ENCODE assay signal across 33 cellular contexts in genomic region chr17:29980261-29980660, GRCh38. TPM values are rescaled to one million over a fixed set of nuclear protein-coding genes. Genes with fewer than 3 reads are reported as not detected.
"Had no signal": no experiment of that assay in that cellular context is flagged by ENCODE, and none has a peak within 500 bp of the region (broad histone marks: within the 10 kb centered on the region; RNA-seq: fewer than 3 reads in every experiment).

No MANE protein-coding gene starts in this region.

- DNase-seq: hypothalamus; immature natural killer cell; kidney; left colon; left lung; lower lobe of right lung; mammary epithelial cell; mesenchymal stem cell; naive thymus-derived CD8-positive, alpha-beta T cell; nucleus accumbens; pancreas; posterior cingulate gyrus; retina; right cardiac atrium; stimulated activated CD4-positive, alpha-beta T cell treated with anti-CD3 and anti-CD28 coated beads, Interleukin-12 subunit alpha, Interleukin-12 subunit beta, amount 100 ng/mL, for 4 hours; stimulated activated CD4-positive, alpha-beta T cell treated with anti-CD3 and anti-CD28 coated beads, Interleukin-15, amount 100 ng/mL, for 24 hours; stimulated activated CD4-positive, alpha-beta T cell treated with anti-CD3 and anti-CD28 coated beads, Interleukin-4, amount 100 ng/mL, for 24 hours; stimulated activated naive CD4-positive, alpha-beta T cell; tibial artery; upper lobe of right lung; uterus had no signal

- ATAC-seq: left colon; left lung; lower lobe of right lung; naive thymus-derived CD8-positive, alpha-beta T cell; pancreas; right cardiac atrium; sciatic nerve; stimulated activated effector memory CD8-positive, alpha-beta T cell treated with anti-CD3 and anti-CD28 coated beads, Interleukin-12 subunit alpha, Interleukin-12 subunit beta, amount 100 ng/mL, for 72 hours; upper lobe of right lung had no signal

- H3K27ac Mint-ChIP-seq: immature natural killer cell; naive thymus-derived CD8-positive, alpha-beta T cell; nephron; stimulated activated effector memory CD8-positive, alpha-beta T cell treated with anti-CD3 and anti-CD28 coated beads, Interleukin-12 subunit alpha, Interleukin-12 subunit beta, amount 100 ng/mL, for 72 hours; stimulated activated naive CD8-positive, alpha-beta T cell treated with anti-CD3 and anti-CD28 coated beads, Interleukin-15, Interleukin-2, amounts not matched to agents 100 ng/mL and 50 ng/mL, for 24 hours had no signal

- H3K4me3 ChIP-seq: left lung, lower lobe of right lung, pancreas, prostate gland, skin epidermis, suprapubic skin, thoracic aorta, tibial artery, upper lobe of right lung, uterus had no signal

- H3K4me1 Mint-ChIP-seq: immature natural killer cell; naive thymus-derived CD8-positive, alpha-beta T cell; neural crest cell; stimulated activated effector memory CD8-positive, alpha-beta T cell treated with anti-CD3 and anti-CD28 coated beads, Interleukin-12 subunit alpha, Interleukin-12 subunit beta, amount 100 ng/mL, for 72 hours had no signal

- H3K4me3 Mint-ChIP-seq: immature natural killer cell; naive thymus-derived CD8-positive, alpha-beta T cell; nephron; neural crest cell; stimulated activated effector memory CD8-positive, alpha-beta T cell treated with anti-CD3 and anti-CD28 coated beads, Interleukin-12 subunit alpha, Interleukin-12 subunit beta, amount 100 ng/mL, for 72 hours; stimulated activated naive CD8-positive, alpha-beta T cell treated with anti-CD3 and anti-CD28 coated beads, Interleukin-15, Interleukin-2, amounts not matched to agents 100 ng/mL and 50 ng/mL, for 24 hours had no signal

- H3K4me1 ChIP-seq: left lung, lower lobe of right lung, pancreas, prostate gland, suprapubic skin, tibial artery, upper lobe of right lung, uterus had no signal

- FAIRE-seq: islet of Langerhans, kidney, pancreas had no signal

- H3K36me3 Mint-ChIP-seq: immature natural killer cell; stimulated activated effector memory CD8-positive, alpha-beta T cell treated with anti-CD3 and anti-CD28 coated beads, Interleukin-12 subunit alpha, Interleukin-12 subunit beta, amount 100 ng/mL, for 72 hours had no signal

- H3K27me3 ChIP-seq: left lung, pancreas, suprapubic skin, tibial artery, upper lobe of right lung, uterus had no signal

- H3K27ac ChIP-seq: left lung, lower lobe of right lung, pancreas, prostate gland, skin epidermis, suprapubic skin, thoracic aorta, tibial artery, upper lobe of right lung, uterus had no signal

- H3K9me3 ChIP-seq: lower lobe of right lung, pancreas, prostate gland, suprapubic skin, thoracic aorta, tibial artery, upper lobe of right lung, uterus had no signal

- H3K9me3 Mint-ChIP-seq: neural crest cell; stimulated activated effector memory CD8-positive, alpha-beta T cell treated with anti-CD3 and anti-CD28 coated beads, Interleukin-12 subunit alpha, Interleukin-12 subunit beta, amount 100 ng/mL, for 72 hours had no signal

- H3K36me3 ChIP-seq: left lung, lower lobe of right lung, pancreas, prostate gland, suprapubic skin, thoracic aorta, tibial artery, upper lobe of right lung, uterus had no signal

RNA-seq across cellular contexts. Expression of gene EFCAB5, which starts 38.8 kb away (rescaled TPM):
- total RNA-seq: mucosa of gallbladder had no signal
- polyA plus RNA-seq: liver had no signal
